Comparison of ENCODE assay signal across 9 cellular contexts in the genomic region with DNA sequence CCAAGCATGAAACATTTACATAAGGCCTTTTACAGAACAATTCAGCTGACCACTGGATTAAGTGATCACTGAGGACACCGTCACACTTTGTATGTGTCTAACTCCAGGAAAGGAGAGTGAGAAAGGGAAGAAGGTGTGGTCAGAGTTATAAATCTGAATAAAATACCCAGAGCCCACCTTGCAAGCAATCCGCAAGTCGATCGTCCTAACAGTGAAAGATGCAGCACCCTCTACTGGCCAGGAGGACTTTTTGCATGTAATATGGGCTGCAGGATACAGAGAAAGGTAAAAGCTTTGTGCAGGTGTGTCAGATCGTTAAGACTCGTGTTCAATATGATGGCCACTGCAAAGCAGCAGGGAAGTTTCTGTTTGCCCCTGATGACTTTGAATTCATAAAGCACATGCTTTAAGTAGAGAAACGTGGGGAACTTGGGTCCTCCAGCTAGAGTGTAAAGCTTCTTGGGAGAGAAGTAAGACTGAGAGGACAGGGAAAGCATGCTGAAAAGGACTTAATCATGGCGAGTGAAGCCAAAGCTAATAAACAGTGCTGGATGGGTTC.
DNase-seq lines count a peak whose midpoint lies in the region; ATAC-seq, FAIRE-seq and TF ChIP-seq lines count a peak whose summit lies in the region.
"Had no signal": no experiment of that assay in that cellular context is flagged by ENCODE, and none has a peak within 500 bp of the region (broad histone marks: within the 10 kb centered on the region; RNA-seq: fewer than 3 reads in every experiment).

No MANE protein-coding gene starts in this region.

- H3K9me2 ChIP-seq in GM23248 (ENCODE audit: insufficient read depth), result no peaks in the 10 kb centered on the region

- no peak overlapping the region; the same call in 1 of the 2 replicates for H3K4me3 ChIP-seq in BE2C (ENCODE audit: low read depth, low read length)
- no peak overlapping the region for H3K4me3 ChIP-seq in GM23248
- H3K4me3 ChIP-seq: transverse colon had no signal

- no peak overlapping the region for H3K9ac ChIP-seq in GM23248

- no peaks in the 10 kb centered on the region for H4K20me1 ChIP-seq in GM23248 (ENCODE audit: insufficient read depth)

- H3K4me2 ChIP-seq in GM23248 (ENCODE audit: unreplicated experiment), result no peak overlapping the region

- H3K4me1 ChIP-seq in BE2C (no peaks in the 10 kb centered on the region), GM23248 (ENCODE audit: insufficient read depth) (peaks cover 16% of the 10 kb centered on the region)
- H3K4me1 ChIP-seq: transverse colon had no signal

- TF ChIP-seq POLR2A in H54 (IDR thresholded peaks at IDR 0.05; ENCODE audit: low read depth, low read length), result no peak

- DNase-seq in BE2C, result peak; percentile 49
- no peak for DNase-seq in GM23248
- peak; percentile 36 to 64 for DNase-seq in SHP77 (lab: John Stamatoyannopoulos, UW)
- DNase-seq in iPS DF 19.7 (ENCODE audit: low read depth, low spot score), result peak; percentile 30
- no peak for DNase-seq in H54 (ENCODE audit: insufficient read length, low spot score)
- DNase-seq in hypothalamus (lab: John Stamatoyannopoulos, UW), result no peak
- DNase-seq: transverse colon had no signal

- H3K36me3 ChIP-seq in BE2C (no peaks in the 10 kb centered on the region), GM23248 (ENCODE audit: low read depth) (no peaks in the 10 kb centered on the region)
- H3K36me3 ChIP-seq: transverse colon had no signal

- H3K9me3 ChIP-seq in BE2C, result no peaks in the 10 kb centered on the region
- no peaks in the 10 kb centered on the region for H3K9me3 ChIP-seq in GM23248 (ENCODE audit: low read depth)
- H3K9me3 ChIP-seq: transverse colon had no signal

- 68 to 70% methylated on average over 8 of the region's 8 CpGs for WGBS in GM23248 (ENCODE audit: low coverage in 1 of 2, low lambda C conversion rate in 2 of 2, missing lambda C conversion rate in 2 of 2), 2 experiments

- no peak for ATAC-seq in HG03439 (IDR thresholded peaks at IDR 0.05; ENCODE audit: unreplicated experiment)
- no peak for ATAC-seq in GM18867 (IDR thresholded peaks at IDR 0.05; ENCODE audit: unreplicated experiment)

- H3F3A ChIP-seq in GM23248 (ENCODE audit: insufficient read depth), result peaks cover 13% of the 10 kb centered on the region; the same call in 1 of the 2 replicates

- H3K79me2 ChIP-seq in GM23248 (ENCODE audit: insufficient read depth), result no peaks in the 10 kb centered on the region

- H3K27me3 ChIP-seq in BE2C (no peaks in the 10 kb centered on the region), GM23248 (replicated peaks; ENCODE audit: insufficient read depth) (no peaks in the 10 kb centered on the region)
- H3K27me3 ChIP-seq: transverse colon had no signal

- 0 out of 2 replicates have a peak overlapping the region, but pooled peaks have one; percentile 49 for H2AFZ ChIP-seq in GM23248

- in situ Hi-C loops in GM23248 (cut with MboI), result no loop called here

- H3K27ac ChIP-seq in GM23248, result no peak overlapping the region

- no peak for FAIRE-seq in H54 (lab: Jason Lieb, UNC)

- TF ChIP-seq CTCF in BE2C (IDR thresholded peaks at IDR 0.05; ENCODE audit: low read depth, low read length), result peak; percentile 76

Comparison
In these comparisons a context has a peak if more than half of its experiments do, and no peak if none do; other contexts are left out.
1. DNase-seq: peak in BE2C (single experiment), SHP77 (2 of 2) and iPS DF 19.7 (single experiment); none in GM23248 (single experiment), H54 (single experiment) and hypothalamus (0 of 51).